ENCODE assay signal across 1 cellular context in the genomic region with DNA sequence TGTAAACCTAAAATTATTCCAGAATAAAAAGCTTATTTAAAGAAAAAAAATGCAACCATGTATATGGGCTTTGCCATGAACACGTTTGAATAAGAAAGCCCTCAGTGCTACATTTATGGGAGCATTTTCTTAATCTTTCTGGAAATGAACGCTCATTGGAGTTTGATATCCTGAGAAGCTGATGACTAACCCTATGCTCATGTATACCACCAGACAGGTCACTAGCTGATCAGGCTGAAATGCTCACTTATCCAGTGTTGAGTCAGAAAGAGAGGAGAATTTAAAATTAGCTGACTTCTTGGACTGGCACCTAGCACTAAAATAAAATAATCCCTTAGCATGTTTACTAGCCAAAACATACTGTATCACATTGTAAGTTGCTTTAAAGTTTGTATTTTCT.
TF ChIP-seq lines count a peak whose summit lies in the region.

No MANE protein-coding gene starts in this region.

TF ChIP-seq in SK-N-SH, 30 proteins besides CTCF, POLR2A, EP300 and RAD21 (continued from another document):
- TF ChIP-seq, protein P1, sequence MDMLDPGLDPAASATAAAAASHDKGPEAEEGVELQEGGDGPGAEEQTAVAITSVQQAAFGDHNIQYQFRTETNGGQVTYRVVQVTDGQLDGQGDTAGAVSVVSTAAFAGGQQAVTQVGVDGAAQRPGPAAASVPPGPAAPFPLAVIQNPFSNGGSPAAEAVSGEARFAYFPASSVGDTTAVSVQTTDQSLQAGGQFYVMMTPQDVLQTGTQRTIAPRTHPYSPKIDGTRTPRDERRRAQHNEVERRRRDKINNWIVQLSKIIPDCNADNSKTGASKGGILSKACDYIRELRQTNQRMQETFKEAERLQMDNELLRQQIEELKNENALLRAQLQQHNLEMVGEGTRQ (IDR thresholded peaks at IDR 0.05; ENCODE audit: borderline replicate concordance, low read depth, low read length), result no peak
- TF ChIP-seq TAF1 (IDR thresholded peaks at IDR 0.05; ENCODE audit: borderline replicate concordance, low read depth, low read length) (0 out of 2 replicates have a peak, but pooled peaks have one; percentile 26), YY1 (IDR thresholded peaks at IDR 0.05; ENCODE audit: low read depth) (no peak)
- TF ChIP-seq, protein P2, sequence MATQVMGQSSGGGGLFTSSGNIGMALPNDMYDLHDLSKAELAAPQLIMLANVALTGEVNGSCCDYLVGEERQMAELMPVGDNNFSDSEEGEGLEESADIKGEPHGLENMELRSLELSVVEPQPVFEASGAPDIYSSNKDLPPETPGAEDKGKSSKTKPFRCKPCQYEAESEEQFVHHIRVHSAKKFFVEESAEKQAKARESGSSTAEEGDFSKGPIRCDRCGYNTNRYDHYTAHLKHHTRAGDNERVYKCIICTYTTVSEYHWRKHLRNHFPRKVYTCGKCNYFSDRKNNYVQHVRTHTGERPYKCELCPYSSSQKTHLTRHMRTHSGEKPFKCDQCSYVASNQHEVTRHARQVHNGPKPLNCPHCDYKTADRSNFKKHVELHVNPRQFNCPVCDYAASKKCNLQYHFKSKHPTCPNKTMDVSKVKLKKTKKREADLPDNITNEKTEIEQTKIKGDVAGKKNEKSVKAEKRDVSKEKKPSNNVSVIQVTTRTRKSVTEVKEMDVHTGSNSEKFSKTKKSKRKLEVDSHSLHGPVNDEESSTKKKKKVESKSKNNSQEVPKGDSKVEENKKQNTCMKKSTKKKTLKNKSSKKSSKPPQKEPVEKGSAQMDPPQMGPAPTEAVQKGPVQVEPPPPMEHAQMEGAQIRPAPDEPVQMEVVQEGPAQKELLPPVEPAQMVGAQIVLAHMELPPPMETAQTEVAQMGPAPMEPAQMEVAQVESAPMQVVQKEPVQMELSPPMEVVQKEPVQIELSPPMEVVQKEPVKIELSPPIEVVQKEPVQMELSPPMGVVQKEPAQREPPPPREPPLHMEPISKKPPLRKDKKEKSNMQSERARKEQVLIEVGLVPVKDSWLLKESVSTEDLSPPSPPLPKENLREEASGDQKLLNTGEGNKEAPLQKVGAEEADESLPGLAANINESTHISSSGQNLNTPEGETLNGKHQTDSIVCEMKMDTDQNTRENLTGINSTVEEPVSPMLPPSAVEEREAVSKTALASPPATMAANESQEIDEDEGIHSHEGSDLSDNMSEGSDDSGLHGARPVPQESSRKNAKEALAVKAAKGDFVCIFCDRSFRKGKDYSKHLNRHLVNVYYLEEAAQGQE (IDR thresholded peaks at IDR 0.05; ENCODE audit: low read depth, low read length), result no peak
